1 cellular context compared by ENCODE assay signal in genomic region chr19:4457654-4458406, GRCh38.
TF ChIP-seq lines count a peak whose summit lies in the region.

A gene with protein sequence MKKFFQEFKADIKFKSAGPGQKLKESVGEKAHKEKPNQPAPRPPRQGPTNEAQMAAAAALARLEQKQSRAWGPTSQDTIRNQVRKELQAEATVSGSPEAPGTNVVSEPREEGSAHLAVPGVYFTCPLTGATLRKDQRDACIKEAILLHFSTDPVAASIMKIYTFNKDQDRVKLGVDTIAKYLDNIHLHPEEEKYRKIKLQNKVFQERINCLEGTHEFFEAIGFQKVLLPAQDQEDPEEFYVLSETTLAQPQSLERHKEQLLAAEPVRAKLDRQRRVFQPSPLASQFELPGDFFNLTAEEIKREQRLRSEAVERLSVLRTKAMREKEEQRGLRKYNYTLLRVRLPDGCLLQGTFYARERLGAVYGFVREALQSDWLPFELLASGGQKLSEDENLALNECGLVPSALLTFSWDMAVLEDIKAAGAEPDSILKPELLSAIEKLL (minus strand): TSS chr19:4457794. CDS start chr19:4457697, 97 bp downstream.

TF ChIP-seq in HepG2, 621 proteins besides CTCF, POLR2A, EP300 and RAD21 (continued from another document and continues in another):
- TF ChIP-seq, protein P1, sequence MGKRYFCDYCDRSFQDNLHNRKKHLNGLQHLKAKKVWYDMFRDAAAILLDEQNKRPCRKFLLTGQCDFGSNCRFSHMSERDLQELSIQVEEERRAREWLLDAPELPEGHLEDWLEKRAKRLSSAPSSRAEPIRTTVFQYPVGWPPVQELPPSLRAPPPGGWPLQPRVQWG (CRISPR knock-in tag; IDR thresholded peaks at IDR 0.05; ENCODE audit: borderline replicate concordance, low read depth): no peak
- TF ChIP-seq FOSL2 (CRISPR knock-in tag; IDR thresholded peaks at IDR 0.05) (peak; percentile 51; the same call in 1 of the 2 replicates), CSRNP1 (CRISPR knock-in tag; IDR thresholded peaks at IDR 0.05) (no peak), MEF2D (CRISPR knock-in tag; IDR thresholded peaks at IDR 0.05) (peak; percentile 65; the same call in 1 of the 2 replicates), ATF7-NPFF (CRISPR knock-in tag; IDR thresholded peaks at IDR 0.05; ENCODE audit: low read depth) (0 out of 2 replicates have a peak, but pooled peaks have one; percentile 28), SIX4 (CRISPR knock-in tag; IDR thresholded peaks at IDR 0.05) (no peak; the same call in 1 of the 2 replicates), TBX2 (CRISPR knock-in tag; IDR thresholded peaks at IDR 0.05; ENCODE audit: borderline replicate concordance) (peak; percentile 50; the same call in 1 of the 2 replicates), ZNF737 (CRISPR knock-in tag; IDR thresholded peaks at IDR 0.05; ENCODE audit: borderline replicate concordance) (no peak), NFE2L1 (CRISPR knock-in tag; IDR thresholded peaks at IDR 0.05; ENCODE audit: borderline replicate concordance) (no peak), LRRFIP1 (CRISPR knock-in tag; conservative IDR thresholded peaks at IDR 0.05) (no peak), ATF1 (CRISPR knock-in tag; IDR thresholded peaks at IDR 0.05) (no peak), MTF2 (CRISPR knock-in tag; IDR thresholded peaks at IDR 0.05; ENCODE audit: borderline replicate concordance) (no peak), NCOA1 (CRISPR knock-in tag; IDR thresholded peaks at IDR 0.05) (no peak), PHB2 (IDR thresholded peaks at IDR 0.05; ENCODE audit: partially characterized antibody) (no peak), AHR (CRISPR knock-in tag; IDR thresholded peaks at IDR 0.05) (no peak), ZNF367 (CRISPR knock-in tag; IDR thresholded peaks at IDR 0.05; ENCODE audit: borderline replicate concordance) (no peak), GFI1 (CRISPR knock-in tag; IDR thresholded peaks at IDR 0.05; ENCODE audit: borderline replicate concordance) (no peak), TGIF2 (CRISPR knock-in tag; IDR thresholded peaks at IDR 0.05) (no peak; the same call in 1 of the 2 replicates), ZHX1 (CRISPR knock-in tag; IDR thresholded peaks at IDR 0.05; ENCODE audit: low read depth) (no peak), DRAP1 (CRISPR knock-in tag; IDR thresholded peaks at IDR 0.05) (no peak), ZNF225 (CRISPR knock-in tag; IDR thresholded peaks at IDR 0.05) (no peak), SMC3 (IDR thresholded peaks at IDR 0.05; ENCODE audit: low read length) (no peak), ZNF644 (CRISPR knock-in tag; IDR thresholded peaks at IDR 0.05; ENCODE audit: low read depth) (no peak), POLR2G (IDR thresholded peaks at IDR 0.05; ENCODE audit: low read depth, low read length) (peak; percentile 40; the same call in 1 of the 2 replicates), STAT6 (CRISPR knock-in tag; IDR thresholded peaks at IDR 0.05; ENCODE audit: borderline replicate concordance) (no peak), ZNF484 (CRISPR knock-in tag; IDR thresholded peaks at IDR 0.05; ENCODE audit: borderline replicate concordance, low read depth) (no peak), ZNF841 (CRISPR knock-in tag; IDR thresholded peaks at IDR 0.05; ENCODE audit: borderline replicate concordance) (no peak), RBAK (CRISPR knock-in tag; IDR thresholded peaks at IDR 0.05) (no peak), ZFP37 (CRISPR knock-in tag; IDR thresholded peaks at IDR 0.05; ENCODE audit: borderline replicate concordance) (no peak), KLF13 (CRISPR knock-in tag; IDR thresholded peaks at IDR 0.05) (no peak), NCOA2 (CRISPR knock-in tag; IDR thresholded peaks at IDR 0.05) (peak; percentile 51; the same call in 1 of the 2 replicates), ATM (IDR thresholded peaks at IDR 0.05; ENCODE audit: borderline replicate concordance) (no peak), CCAR2 (optimal IDR thresholded peaks at IDR 0.05; ENCODE audit: low read depth, low read length) (no peak), SIX1 (CRISPR knock-in tag; IDR thresholded peaks at IDR 0.05; ENCODE audit: borderline replicate concordance) (no peak), MAX (IDR thresholded peaks at IDR 0.05) (peak; percentile 75), TRAFD1 (CRISPR knock-in tag; IDR thresholded peaks at IDR 0.05; ENCODE audit: borderline replicate concordance) (peak; percentile 66; the same call in 1 of the 2 replicates), SKIL (CRISPR knock-in tag; IDR thresholded peaks at IDR 0.05; ENCODE audit: borderline replicate concordance) (no peak), ZZZ3 (CRISPR knock-in tag; IDR thresholded peaks at IDR 0.05; ENCODE audit: borderline replicate concordance) (no peak; the same call in 1 of the 2 replicates), ZNF256 (CRISPR knock-in tag; conservative IDR thresholded peaks at IDR 0.05) (no peak), ZFAT (CRISPR knock-in tag; conservative IDR thresholded peaks at IDR 0.05) (no peak), EZH2 (conservative IDR thresholded peaks at IDR 0.05; ENCODE audit: low read depth, low read length) (no peak), FOXJ3 (CRISPR knock-in tag; IDR thresholded peaks at IDR 0.05; ENCODE audit: borderline replicate concordance) (no peak)
- TF ChIP-seq, protein P2, sequence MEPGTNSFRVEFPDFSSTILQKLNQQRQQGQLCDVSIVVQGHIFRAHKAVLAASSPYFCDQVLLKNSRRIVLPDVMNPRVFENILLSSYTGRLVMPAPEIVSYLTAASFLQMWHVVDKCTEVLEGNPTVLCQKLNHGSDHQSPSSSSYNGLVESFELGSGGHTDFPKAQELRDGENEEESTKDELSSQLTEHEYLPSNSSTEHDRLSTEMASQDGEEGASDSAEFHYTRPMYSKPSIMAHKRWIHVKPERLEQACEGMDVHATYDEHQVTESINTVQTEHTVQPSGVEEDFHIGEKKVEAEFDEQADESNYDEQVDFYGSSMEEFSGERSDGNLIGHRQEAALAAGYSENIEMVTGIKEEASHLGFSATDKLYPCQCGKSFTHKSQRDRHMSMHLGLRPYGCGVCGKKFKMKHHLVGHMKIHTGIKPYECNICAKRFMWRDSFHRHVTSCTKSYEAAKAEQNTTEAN (CRISPR knock-in tag; conservative IDR thresholded peaks at IDR 0.05): no peak
- TF ChIP-seq, protein P3, sequence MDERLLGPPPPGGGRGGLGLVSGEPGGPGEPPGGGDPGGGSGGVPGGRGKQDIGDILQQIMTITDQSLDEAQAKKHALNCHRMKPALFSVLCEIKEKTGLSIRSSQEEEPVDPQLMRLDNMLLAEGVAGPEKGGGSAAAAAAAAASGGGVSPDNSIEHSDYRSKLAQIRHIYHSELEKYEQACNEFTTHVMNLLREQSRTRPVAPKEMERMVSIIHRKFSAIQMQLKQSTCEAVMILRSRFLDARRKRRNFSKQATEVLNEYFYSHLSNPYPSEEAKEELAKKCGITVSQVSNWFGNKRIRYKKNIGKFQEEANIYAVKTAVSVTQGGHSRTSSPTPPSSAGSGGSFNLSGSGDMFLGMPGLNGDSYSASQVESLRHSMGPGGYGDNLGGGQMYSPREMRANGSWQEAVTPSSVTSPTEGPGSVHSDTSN (CRISPR knock-in tag; IDR thresholded peaks at IDR 0.05): no peak
